In genomic region chr4:140937866-140938265, GRCh38 we compare ENCODE assay signal across 13 cellular contexts.
DNase-seq lines count a peak whose midpoint lies in the region; ATAC-seq and TF ChIP-seq lines count a peak whose summit lies in the region.
"Had no signal": no experiment of that assay in that cellular context is flagged by ENCODE, and none has a peak within 500 bp of the region (broad histone marks: within the 10 kb centered on the region; RNA-seq: fewer than 3 reads in every experiment).

No MANE protein-coding gene starts in this region.

- DNase-seq in BJ (ENCODE audit: low read depth) (peak; percentile 85), LHCN-M2 (ENCODE audit: low read depth) (peak; percentile 68), epidermal melanocyte (ENCODE audit: insufficient read length, low spot score) (peak; percentile 39), non-pigmented ciliary epithelial cell (ENCODE audit: low read depth) (peak; percentile 70), amygdala (lab: John Stamatoyannopoulos, UW) (no peak), HEK293T (ENCODE audit: extremely low spot score) (no peak), SIG-M5 treated with dmso at 0.1 percent for 504 hours (lab: John Stamatoyannopoulos, UW; ENCODE audit: unreplicated experiment) (no peak)
- DNase-seq: activated CD4-positive, alpha-beta T cell treated with anti-CD3 and anti-CD28 coated beads, Interleukin-2, amount 10 ng/mL, durations not matched to agents 7 days and 5 days; caudate nucleus; NCI-H2107; T-helper 2 cell had no signal

- no peaks in the 10 kb centered on the region for H3K27me3 ChIP-seq in BJ (ENCODE audit: control insufficient read depth, insufficient read depth, low read length)

- CTCF ChIA-PET in BJ (lab: Yijun Ruan, JAX) (interaction anchor here (0.7 kb wide), 1 partner anchor 218 kb away, joined by 3 read pairs; no protein-coding TSS in a partner anchor), HEK293T (lab: Yijun Ruan, JAX) (interaction anchor here (0.7 kb wide), 1 partner anchor 30 kb away, joined by 3 read pairs; no protein-coding TSS in a partner anchor)

- H3K4me3 ChIP-seq in BJ (ENCODE audit: low read depth, low read length): no peak overlapping the region

- no peak for TF ChIP-seq CTCF in BJ (IDR thresholded peaks at IDR 0.05; ENCODE audit: insufficient read depth, low read depth, low read length)

- ATAC-seq in GM18520 (IDR thresholded peaks at IDR 0.05; ENCODE audit: unreplicated experiment): no peak
- ATAC-seq: sciatic nerve had no signal

- H3K36me3 ChIP-seq in BJ (ENCODE audit: control insufficient read depth, insufficient read depth, low read length): no peaks in the 10 kb centered on the region

- POLR2A ChIA-PET in BJ (lab: Charles Lee) (interaction anchor here (1.0 kb wide), 1 partner anchor 84 kb away, joined by 3 read pairs; no protein-coding TSS in a partner anchor), HEK293T (lab: Yijun Ruan, JAX) (no interaction called here)

TF ChIP-seq in HEK293T, 16 proteins besides CTCF, POLR2A, EP300 and RAD21:
- TF ChIP-seq CTBP1 (IDR thresholded peaks at IDR 0.05; ENCODE audit: borderline replicate concordance) (no peak), FOXM1 (IDR thresholded peaks at IDR 0.05; ENCODE audit: borderline replicate concordance) (no peak), SP1 (IDR thresholded peaks at IDR 0.05) (no peak), TARDBP (IDR thresholded peaks at IDR 0.05) (no peak), FOXA1 (IDR thresholded peaks at IDR 0.05) (no peak), FOXK2 (IDR thresholded peaks at IDR 0.05) (no peak), BHLHE40 (IDR thresholded peaks at IDR 0.05; ENCODE audit: borderline replicate concordance) (no peak), ZNF384 (IDR thresholded peaks at IDR 0.05) (no peak), ARNT (IDR thresholded peaks at IDR 0.05) (no peak), L3MBTL2 (conservative IDR thresholded peaks at IDR 0.05) (no peak), ELF4 (IDR thresholded peaks at IDR 0.05) (no peak), HDGF (IDR thresholded peaks at IDR 0.05; ENCODE audit: borderline replicate concordance) (no peak), LEF1 (IDR thresholded peaks at IDR 0.05; ENCODE audit: borderline replicate concordance) (no peak)

Comparison
In these comparisons a context has a peak if more than half of its experiments do, and no peak if none do; other contexts are left out.
1. DNase-seq: peak in BJ (single experiment), LHCN-M2 (single experiment), epidermal melanocyte (single experiment) and non-pigmented ciliary epithelial cell (single experiment); none in amygdala (0 of 56), HEK293T (single experiment) and SIG-M5 treated with dmso at 0.1 percent for 504 hours (single experiment).